In genomic region chr10:78205457-78205856, GRCh38 we compare ENCODE assay signal across 1 cellular context.
TF ChIP-seq lines count a peak whose summit lies in the region.

No MANE protein-coding gene starts in this region.

TF ChIP-seq in IMR-90, 13 proteins besides CTCF, POLR2A, EP300 and RAD21:
- TF ChIP-seq NFE2L2 (IDR thresholded peaks at IDR 0.05; ENCODE audit: low read depth, low read length), result 0 out of 2 replicates have a peak, but pooled peaks have one; percentile 19
- TF ChIP-seq, protein P1, sequence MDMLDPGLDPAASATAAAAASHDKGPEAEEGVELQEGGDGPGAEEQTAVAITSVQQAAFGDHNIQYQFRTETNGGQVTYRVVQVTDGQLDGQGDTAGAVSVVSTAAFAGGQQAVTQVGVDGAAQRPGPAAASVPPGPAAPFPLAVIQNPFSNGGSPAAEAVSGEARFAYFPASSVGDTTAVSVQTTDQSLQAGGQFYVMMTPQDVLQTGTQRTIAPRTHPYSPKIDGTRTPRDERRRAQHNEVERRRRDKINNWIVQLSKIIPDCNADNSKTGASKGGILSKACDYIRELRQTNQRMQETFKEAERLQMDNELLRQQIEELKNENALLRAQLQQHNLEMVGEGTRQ (IDR thresholded peaks at IDR 0.05; ENCODE audit: low read depth, low read length), result no peak
